In genomic region chr10:130338588-130339070, GRCh38 we compare ENCODE assay signal across 18 cellular contexts.
DNase-seq lines count a peak whose midpoint lies in the region; ATAC-seq and TF ChIP-seq lines count a peak whose summit lies in the region.
"Had no signal": no experiment of that assay in that cellular context is flagged by ENCODE, and none has a peak within 500 bp of the region (broad histone marks: within the 10 kb centered on the region; RNA-seq: fewer than 3 reads in every experiment).

No MANE protein-coding gene starts in this region.

- H3K9me3 Mint-ChIP-seq in endothelial cell (ENCODE audit: unreplicated experiment) = peaks cover 53% of the 10 kb centered on the region
- peaks cover 29% of the 10 kb centered on the region for H3K9me3 Mint-ChIP-seq in osteocyte (ENCODE audit: unreplicated experiment)
- H3K9me3 Mint-ChIP-seq in activated CD4-positive, alpha-beta memory T cell treated with anti-CD3 and anti-CD28 coated beads for 36 hours = no peaks in the 10 kb centered on the region
- H3K9me3 Mint-ChIP-seq: CD14-positive monocyte had no signal

- ATAC-seq in HG02981 (IDR thresholded peaks at IDR 0.05; ENCODE audit: unreplicated experiment) = no peak
- ATAC-seq: HCT116, HepG2 had no signal

- H3K4me1 Mint-ChIP-seq in endothelial cell (ENCODE audit: unreplicated experiment) = no peaks in the 10 kb centered on the region
- no peaks in the 10 kb centered on the region for H3K4me1 Mint-ChIP-seq in osteocyte (ENCODE audit: unreplicated experiment)
- no peaks in the 10 kb centered on the region for H3K4me1 Mint-ChIP-seq in activated CD4-positive, alpha-beta memory T cell treated with anti-CD3 and anti-CD28 coated beads for 36 hours (ENCODE audit: low read depth)
- H3K4me1 Mint-ChIP-seq: CD14-positive monocyte; CD4-positive, alpha-beta memory T cell had no signal

- DNase-seq in activated CD8-positive, alpha-beta memory T cell treated with anti-CD3 and anti-CD28 coated beads for 24 hours = peak; percentile 11
- no peak for DNase-seq in activated CD8-positive, alpha-beta memory T cell treated with anti-CD3 and anti-CD28 coated beads, Interleukin-2, amount 50 U/mL, for 48 hours
- DNase-seq in endothelial cell (ENCODE audit: low spot score) = no peak
- DNase-seq in osteocyte (ENCODE audit: extremely low spot score, unreplicated experiment) = peak; percentile 73
- no peak for DNase-seq in activated CD4-positive, alpha-beta memory T cell treated with anti-CD3 and anti-CD28 coated beads for 36 hours
- no peak for DNase-seq in epidermal melanocyte (ENCODE audit: insufficient read length, low spot score)
- DNase-seq: 8988T; CD4-positive, alpha-beta memory T cell; DMS153; DMS79; GDM1; GOT3; H7; HFFc6 had no signal

- TF ChIP-seq CTCF in endothelial cell (IDR thresholded peaks at IDR 0.05; ENCODE audit: unreplicated experiment) (no peak), osteocyte (IDR thresholded peaks at IDR 0.05) (no peak)

- H3K27ac Mint-ChIP-seq in endothelial cell (ENCODE audit: unreplicated experiment) (peak overlapping the region; percentile 16), osteocyte (ENCODE audit: unreplicated experiment) (no peak overlapping the region)
- H3K27ac Mint-ChIP-seq in activated CD4-positive, alpha-beta memory T cell treated with anti-CD3 and anti-CD28 coated beads for 36 hours = no peak overlapping the region
- H3K27ac Mint-ChIP-seq: CD14-positive monocyte; CD4-positive, alpha-beta memory T cell; HFFc6 had no signal

- H3K4me3 Mint-ChIP-seq in endothelial cell (ENCODE audit: unreplicated experiment) = peak overlapping the region; percentile 10
- no peak overlapping the region for H3K4me3 Mint-ChIP-seq in osteocyte (ENCODE audit: unreplicated experiment)
- H3K4me3 Mint-ChIP-seq in activated CD4-positive, alpha-beta memory T cell treated with anti-CD3 and anti-CD28 coated beads for 36 hours = no peak overlapping the region
- H3K4me3 Mint-ChIP-seq: CD14-positive monocyte; CD4-positive, alpha-beta memory T cell; HFFc6 had no signal

- CTCF ChIA-PET in activated CD4-positive, alpha-beta memory T cell treated with anti-CD3 and anti-CD28 coated beads for 36 hours (lab: Charles Lee) = no interaction called here

- H3K27me3 Mint-ChIP-seq in endothelial cell (ENCODE audit: unreplicated experiment) (peaks cover 2% of the 10 kb centered on the region), osteocyte (ENCODE audit: unreplicated experiment) (no peaks in the 10 kb centered on the region)
- peaks cover 3% of the 10 kb centered on the region for H3K27me3 Mint-ChIP-seq in activated CD4-positive, alpha-beta memory T cell treated with anti-CD3 and anti-CD28 coated beads for 36 hours

- H3K36me3 Mint-ChIP-seq in endothelial cell (ENCODE audit: low read depth, unreplicated experiment) (peaks cover 12% of the 10 kb centered on the region), osteocyte (ENCODE audit: unreplicated experiment) (peaks cover 4% of the 10 kb centered on the region)
- no peaks in the 10 kb centered on the region for H3K36me3 Mint-ChIP-seq in activated CD4-positive, alpha-beta memory T cell treated with anti-CD3 and anti-CD28 coated beads for 36 hours
- H3K36me3 Mint-ChIP-seq: CD14-positive monocyte; CD4-positive, alpha-beta memory T cell had no signal

- intact Hi-C loops in activated CD4-positive, alpha-beta memory T cell treated with anti-CD3 and anti-CD28 coated beads for 36 hours (cut with micrococcal nuclease) = no loop called here

- POLR2A ChIA-PET in activated CD4-positive, alpha-beta memory T cell treated with anti-CD3 and anti-CD28 coated beads for 36 hours (lab: Charles Lee) = no interaction called here

Comparison
In these comparisons a context has a peak if more than half of its experiments do, and no peak if none do; other contexts are left out.
1. DNase-seq: peak in activated CD8-positive, alpha-beta memory T cell treated with anti-CD3 and anti-CD28 coated beads for 24 hours (single experiment) and osteocyte (single experiment); none in activated CD8-positive, alpha-beta memory T cell treated with anti-CD3 and anti-CD28 coated beads, Interleukin-2, amount 50 U/mL, for 48 hours (single experiment), endothelial cell (single experiment), activated CD4-positive, alpha-beta memory T cell treated with anti-CD3 and anti-CD28 coated beads for 36 hours (single experiment) and epidermal melanocyte (single experiment).